In the genomic region with DNA sequence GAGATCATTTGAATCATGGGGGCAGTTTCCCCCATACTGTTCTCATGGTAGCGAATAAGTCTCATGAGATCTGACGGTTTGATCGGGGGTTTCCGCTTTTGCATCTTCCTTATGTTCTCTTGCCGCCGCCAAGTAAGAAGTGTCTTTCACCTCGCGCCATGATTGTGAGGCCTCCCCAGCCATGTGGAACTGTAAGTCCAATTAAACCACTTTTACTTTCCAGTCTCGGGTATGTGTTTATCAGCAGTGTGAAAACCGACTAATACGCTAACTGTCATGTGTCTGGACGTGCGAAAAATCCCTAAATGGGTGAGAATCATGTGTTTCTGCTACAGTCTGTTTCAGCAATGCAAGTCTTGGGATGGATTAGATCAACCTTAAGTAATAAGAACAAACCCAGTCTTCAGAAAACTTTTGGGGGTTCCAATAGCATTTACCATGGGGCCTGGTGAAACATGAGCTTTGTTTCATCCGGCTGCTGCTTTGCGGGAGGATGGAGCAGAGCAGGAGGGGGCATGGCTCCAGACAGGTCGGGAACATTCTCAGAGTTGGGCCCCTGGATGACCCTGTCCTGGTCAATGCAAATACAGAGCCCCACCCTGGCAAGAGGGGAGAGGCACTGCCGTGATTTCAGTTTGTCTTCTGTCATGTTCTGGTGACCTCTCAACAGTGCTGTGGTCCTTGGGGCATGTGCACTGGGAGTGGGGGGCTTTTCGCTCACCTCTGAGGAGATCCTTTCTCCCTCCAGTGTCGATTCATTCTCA, we compare ENCODE assay signal across 18 cellular contexts. TPM values are rescaled to one million over a fixed set of nuclear protein-coding genes. Genes with fewer than 3 reads are reported as not detected.
DNase-seq lines count a peak whose midpoint lies in the region; ATAC-seq, FAIRE-seq and TF ChIP-seq lines count a peak whose summit lies in the region.
"Had no signal": no experiment of that assay in that cellular context is flagged by ENCODE, and none has a peak within 500 bp of the region (broad histone marks: within the 10 kb centered on the region; RNA-seq: fewer than 3 reads in every experiment).

No MANE protein-coding gene starts in this region.

- H3K4me3 ChIP-seq in WERI-Rb-1 (ENCODE audit: low read depth, low read length): no peak overlapping the region
- H3K4me3 ChIP-seq: heart left ventricle, right atrium auricular region had no signal

- H3K4me1 Mint-ChIP-seq in memory B cell: peaks cover 27% of the 10 kb centered on the region
- H3K4me1 Mint-ChIP-seq: nephron had no signal

- no peaks in the 10 kb centered on the region for H3K27me3 Mint-ChIP-seq in memory B cell
- H3K27me3 Mint-ChIP-seq: stimulated activated naive CD8-positive, alpha-beta T cell treated with anti-CD3 and anti-CD28 coated beads, Interleukin-15, Interleukin-2, amounts not matched to agents 100 ng/mL and 50 ng/mL, for 24 hours had no signal

- H3K27ac ChIP-seq in WERI-Rb-1: no peak overlapping the region
- H3K27ac ChIP-seq: heart left ventricle, right atrium auricular region had no signal

- ATAC-seq in GM21360 (IDR thresholded peaks at IDR 0.05; ENCODE audit: unreplicated experiment): peak; percentile 28
- ATAC-seq in HG03442 (IDR thresholded peaks at IDR 0.05; ENCODE audit: unreplicated experiment): peak; percentile 37
- ATAC-seq in memory B cell (ENCODE audit: low read depth): peak; percentile 66
- ATAC-seq: heart left ventricle, left lobe of liver, SK-N-SH treated with all-trans-retinoic acid at 6 μM for 48 hours had no signal

- no peak for TF ChIP-seq POLR2A in GM12892 (IDR thresholded peaks at IDR 0.05; ENCODE audit: low read depth, low read length)

- H3K9me3 ChIP-seq in WERI-Rb-1 (ENCODE audit: severe bottlenecking): no peaks in the 10 kb centered on the region
- H3K9me3 ChIP-seq: heart left ventricle, right atrium auricular region had no signal

- peak overlapping the region; percentile 93 for H3K27ac Mint-ChIP-seq in memory B cell
- H3K27ac Mint-ChIP-seq: stimulated activated naive CD8-positive, alpha-beta T cell treated with anti-CD3 and anti-CD28 coated beads, Interleukin-15, Interleukin-2, amounts not matched to agents 100 ng/mL and 50 ng/mL, for 24 hours had no signal

- H3K27me3 ChIP-seq in WERI-Rb-1 (ENCODE audit: insufficient read depth, low read depth, severe bottlenecking): no peaks in the 10 kb centered on the region
- H3K27me3 ChIP-seq: right atrium auricular region had no signal

- peak; percentile 92 for FAIRE-seq in GM12892 (lab: Jason Lieb, UNC)

- H3K36me3 Mint-ChIP-seq in memory B cell: peaks cover 4% of the 10 kb centered on the region

- in situ Hi-C loops in G401 (cut with HindIII; ENCODE audit: low sequenced_read_pairs): no loop called here

- peak overlapping the region; percentile 18 for H3K4me3 Mint-ChIP-seq in memory B cell
- H3K4me3 Mint-ChIP-seq: nephron; stimulated activated naive CD8-positive, alpha-beta T cell treated with anti-CD3 and anti-CD28 coated beads, Interleukin-15, Interleukin-2, amounts not matched to agents 100 ng/mL and 50 ng/mL, for 24 hours had no signal

- peaks cover 4% of the 10 kb centered on the region for H3K9me3 Mint-ChIP-seq in memory B cell
- H3K9me3 Mint-ChIP-seq: nephron; stimulated activated naive CD8-positive, alpha-beta T cell treated with anti-CD3 and anti-CD28 coated beads, Interleukin-15, Interleukin-2, amounts not matched to agents 100 ng/mL and 50 ng/mL, for 24 hours had no signal

- DNase-seq in GM12892 (ENCODE audit: insufficient read length) (no peak), memory B cell (ENCODE audit: low spot score in 2 of 2) (peak in 1 of 2 donors; percentile 72), G401 (ENCODE audit: low spot score) (no peak), WERI-Rb-1 (no peak), KG1 (lab: John Stamatoyannopoulos, UW) (no peak), HPDE6-E6E7 (ENCODE audit: extremely low spot score) (no peak)
- DNase-seq: erythroblast; heart left ventricle; NCI-H1092 treated with DMSO at 0.1 percent for 48 hours; NCI-H2227 treated with DMSO at 0.1 percent for 48 hours; stimulated activated CD4-positive, alpha-beta T cell treated with anti-CD3 and anti-CD28 coated beads, Interleukin-4, amount 100 ng/mL, for 4 hours had no signal

- TF ChIP-seq CTCF in WERI-Rb-1 (IDR thresholded peaks at IDR 0.05; ENCODE audit: low read depth, low read length): no peak

- no peaks in the 10 kb centered on the region for H3K36me3 ChIP-seq in WERI-Rb-1
- H3K36me3 ChIP-seq: heart left ventricle, right atrium auricular region had no signal

RNA-seq across cellular contexts. Expression of a gene that starts 41.5 kb away (rescaled TPM):
- 0.13 TPM for polyA plus RNA-seq in GM12892 (2012; ENCODE audit: missing spikeins)
- total RNA-seq in G401 (2014; rRNA removed; shearing (Covaris generic)): 0.03 and 0.06 TPM in 2 replicates
- total RNA-seq: heart left ventricle, right atrium auricular region had no signal
- polyA plus RNA-seq: heart left ventricle had no signal
